ENCODE assay signal across 1 cellular context in genomic region chr1:2203671-2204383, GRCh38.
TF ChIP-seq lines count a peak whose summit lies in the region.

No MANE protein-coding gene starts in this region.

TF ChIP-seq in H1, 55 proteins besides CTCF, POLR2A, EP300 and RAD21:
- TF ChIP-seq RNF2 (IDR thresholded peaks at IDR 0.05; ENCODE audit: borderline replicate concordance, low read depth, low read length, missing control alignments, poor library complexity, severe bottlenecking) (no peak), SAP30 (IDR thresholded peaks at IDR 0.05; ENCODE audit: insufficient read depth, insufficient replicate concordance, low read length) (no peak), SUZ12 (IDR thresholded peaks at IDR 0.05; ENCODE audit: low read length) (no peak), NRF1 (IDR thresholded peaks at IDR 0.05; ENCODE audit: low read depth, low read length) (no peak), TBP (IDR thresholded peaks at IDR 0.05; ENCODE audit: low read depth, low read length) (no peak), JUN (IDR thresholded peaks at IDR 0.05; ENCODE audit: low read depth, low read length) (no peak), JUND (IDR thresholded peaks at IDR 0.05; ENCODE audit: low read length) (no peak), GTF2F1 (IDR thresholded peaks at IDR 0.05; ENCODE audit: borderline replicate concordance, low read depth, low read length) (no peak), CHD1 (IDR thresholded peaks at IDR 0.05; ENCODE audit: low read depth, low read length) (no peak), EZH2 (IDR thresholded peaks at IDR 0.05; ENCODE audit: low read depth, low read length, severe bottlenecking) (no peak), BRCA1 (IDR thresholded peaks at IDR 0.05; ENCODE audit: low read depth, low read length) (no peak), ZNF274 (IDR thresholded peaks at IDR 0.05; ENCODE audit: borderline replicate concordance, extremely low read depth, low read length) (no peak), TAF7 (optimal IDR thresholded peaks at IDR 0.05; ENCODE audit: borderline replicate concordance, low read depth, low read length) (no peak), MAX (IDR thresholded peaks at IDR 0.05) (no peak), POU5F1 (IDR thresholded peaks at IDR 0.05; ENCODE audit: low read depth, low read length) (no peak)
- TF ChIP-seq, protein P1, sequence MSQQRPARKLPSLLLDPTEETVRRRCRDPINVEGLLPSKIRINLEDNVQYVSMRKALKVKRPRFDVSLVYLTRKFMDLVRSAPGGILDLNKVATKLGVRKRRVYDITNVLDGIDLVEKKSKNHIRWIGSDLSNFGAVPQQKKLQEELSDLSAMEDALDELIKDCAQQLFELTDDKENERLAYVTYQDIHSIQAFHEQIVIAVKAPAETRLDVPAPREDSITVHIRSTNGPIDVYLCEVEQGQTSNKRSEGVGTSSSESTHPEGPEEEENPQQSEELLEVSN (IDR thresholded peaks at IDR 0.05): no peak
- TF ChIP-seq, protein P2, sequence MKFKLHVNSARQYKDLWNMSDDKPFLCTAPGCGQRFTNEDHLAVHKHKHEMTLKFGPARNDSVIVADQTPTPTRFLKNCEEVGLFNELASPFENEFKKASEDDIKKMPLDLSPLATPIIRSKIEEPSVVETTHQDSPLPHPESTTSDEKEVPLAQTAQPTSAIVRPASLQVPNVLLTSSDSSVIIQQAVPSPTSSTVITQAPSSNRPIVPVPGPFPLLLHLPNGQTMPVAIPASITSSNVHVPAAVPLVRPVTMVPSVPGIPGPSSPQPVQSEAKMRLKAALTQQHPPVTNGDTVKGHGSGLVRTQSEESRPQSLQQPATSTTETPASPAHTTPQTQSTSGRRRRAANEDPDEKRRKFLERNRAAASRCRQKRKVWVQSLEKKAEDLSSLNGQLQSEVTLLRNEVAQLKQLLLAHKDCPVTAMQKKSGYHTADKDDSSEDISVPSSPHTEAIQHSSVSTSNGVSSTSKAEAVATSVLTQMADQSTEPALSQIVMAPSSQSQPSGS (IDR thresholded peaks at IDR 0.05; ENCODE audit: low read length): no peak
